18 cellular contexts compared by ENCODE assay signal in the genomic region with DNA sequence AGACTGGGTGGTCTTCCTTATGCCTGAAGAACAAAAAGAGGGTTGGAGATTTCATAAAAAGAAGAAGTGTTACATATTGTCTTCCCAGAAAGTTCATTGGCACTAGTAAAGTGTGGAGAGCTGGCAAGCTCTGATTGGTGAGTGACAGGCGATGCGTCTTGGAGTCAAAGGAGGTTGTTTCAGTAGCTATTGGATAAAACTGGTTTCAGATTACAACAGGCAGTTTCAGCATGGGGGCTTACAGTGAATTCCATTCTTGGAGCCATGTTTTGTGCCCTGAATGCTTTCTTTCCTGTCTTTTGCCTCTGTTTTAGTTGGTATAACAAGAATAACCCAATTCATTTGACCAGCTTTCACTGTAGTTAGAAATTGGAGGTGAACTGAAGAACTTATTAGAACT.
DNase-seq lines count a peak whose midpoint lies in the region; FAIRE-seq and TF ChIP-seq lines count a peak whose summit lies in the region.
"Had no signal": no experiment of that assay in that cellular context is flagged by ENCODE, and none has a peak within 500 bp of the region (broad histone marks: within the 10 kb centered on the region; RNA-seq: fewer than 3 reads in every experiment).

No MANE protein-coding gene starts in this region.

- no peaks in the 10 kb centered on the region for H3K23me2 ChIP-seq in H9 (ENCODE audit: insufficient read length, low read depth, low read length, poor library complexity, severe bottlenecking)

- no peak overlapping the region for H2AK5ac ChIP-seq in H9 (ENCODE audit: insufficient read length, low read length)
- H2AK5ac ChIP-seq in neuronal stem cell (ENCODE audit: low read depth, low read length) = no peak overlapping the region

- no peaks in the 10 kb centered on the region for H3K27me3 Mint-ChIP-seq in H9 (ENCODE audit: low read depth)
- no peaks in the 10 kb centered on the region for H3K27me3 Mint-ChIP-seq in glutamatergic neuron (ENCODE audit: unreplicated experiment)
- H3K27me3 Mint-ChIP-seq: CD4-positive, alpha-beta memory T cell had no signal

- H3K79me1 ChIP-seq in H9 (ENCODE audit: insufficient read depth, low read depth, low read length, poor library complexity, severe bottlenecking) (no peaks in the 10 kb centered on the region), neuronal stem cell (ENCODE audit: low read depth, low read length) (no peaks in the 10 kb centered on the region)

- H4K5ac ChIP-seq in H9 (ENCODE audit: insufficient read length, low read depth, low read length) = no peak overlapping the region

- FAIRE-seq in frontal cortex (lab: Jason Lieb, UNC) = no peak
- FAIRE-seq: A549, G401.6, GM12891, H54, HepG2, HTR-8/SVneo had no signal

- no peaks in the 10 kb centered on the region for H3K79me2 ChIP-seq in H9 (ENCODE audit: insufficient read depth, low read length)

- H3K4me1 ChIP-seq in H9 (ENCODE audit: insufficient read depth, low read length) (no peaks in the 10 kb centered on the region; the same call in 1 of the 2 replicates), iPS-20b (ENCODE audit: insufficient read depth, low read length) (peaks cover 9% of the 10 kb centered on the region; the same call in 1 of the 2 replicates), neuronal stem cell (ENCODE audit: control insufficient read depth in 2 of 2, insufficient read depth in 1 of 2, low read depth in 1 of 2, low read length in 2 of 2) (peaks cover 0 to 5% of the 10 kb centered on the region in 2 donors)
- H3K4me1 ChIP-seq: A549, BE2C had no signal

- H4K91ac ChIP-seq in H9 (ENCODE audit: insufficient read length, low read depth, low read length) (no peak overlapping the region), neuronal stem cell (ENCODE audit: low read depth, low read length, poor library complexity) (no peak overlapping the region)

- H3K36me3 Mint-ChIP-seq in H9 (ENCODE audit: insufficient read depth in 1 of 3, low read depth in 3 of 3) = peaks cover 3 to 17% (median 9%) of the 10 kb centered on the region in 3 experiments; a peak in 6 of 7 replicates
- H3K36me3 Mint-ChIP-seq in glutamatergic neuron (ENCODE audit: unreplicated experiment) = no peaks in the 10 kb centered on the region
- H3K36me3 Mint-ChIP-seq: CD4-positive, alpha-beta memory T cell had no signal

- H3K23ac ChIP-seq in H9 (ENCODE audit: insufficient read length, low read depth, low read length) (no peak overlapping the region), neuronal stem cell (ENCODE audit: low read depth, low read length, poor library complexity) (no peak overlapping the region)

- H3K9me3 Mint-ChIP-seq in H9 = peaks cover 0 to 6% of the 10 kb centered on the region in 2 experiments; a peak in 1 of 5 replicates
- H3K9me3 Mint-ChIP-seq in glutamatergic neuron (ENCODE audit: unreplicated experiment) = peaks cover 8% of the 10 kb centered on the region

- H4K8ac ChIP-seq in H9 (replicated peaks; ENCODE audit: insufficient read length, low read depth, low read length) (no peak overlapping the region), neuronal stem cell (ENCODE audit: low read depth, low read length) (no peak overlapping the region)

- H3K4me3 Mint-ChIP-seq in H9 = no peak overlapping the region
- no peak overlapping the region for H3K4me3 Mint-ChIP-seq in glutamatergic neuron (ENCODE audit: unreplicated experiment)
- H3K4me3 Mint-ChIP-seq: CD4-positive, alpha-beta memory T cell had no signal

- H3K36me3 ChIP-seq in iPS-20b (ENCODE audit: insufficient read depth, low read depth, low read length) (no peaks in the 10 kb centered on the region), neuronal stem cell (replicated peaks in 1 of 2; ENCODE audit: control insufficient read depth in 2 of 2, insufficient read depth in 2 of 2, low read length in 2 of 2) (peaks cover 4 to 6% of the 10 kb centered on the region in 2 donors)
- H3K36me3 ChIP-seq: BE2C had no signal

- no peaks in the 10 kb centered on the region for H4K20me1 ChIP-seq in H9 (ENCODE audit: control insufficient read depth, insufficient read depth, insufficient read length)

- H3K4ac ChIP-seq in H9 (ENCODE audit: low read depth, low read length) = no peak overlapping the region
- H3K4ac ChIP-seq in neuronal stem cell (ENCODE audit: low read length) = no peak overlapping the region

- H2BK12ac ChIP-seq in H9 (ENCODE audit: insufficient read length, low read depth, low read length) = no peak overlapping the region
- no peak overlapping the region for H2BK12ac ChIP-seq in neuronal stem cell (ENCODE audit: low read length)

- H2BK20ac ChIP-seq in H9 (ENCODE audit: low read depth, low read length, poor library complexity, severe bottlenecking) = no peak overlapping the region

- H3K18ac ChIP-seq in H9 (ENCODE audit: insufficient read length, low read depth, low read length) (no peak overlapping the region), neuronal stem cell (ENCODE audit: low read length) (no peak overlapping the region)

- TF ChIP-seq CTCF in H9 (conservative IDR thresholded peaks at IDR 0.05) (no peak), glutamatergic neuron (IDR thresholded peaks at IDR 0.05; ENCODE audit: partially characterized antibody, unreplicated experiment) (no peak), GM13977 (IDR thresholded peaks at IDR 0.05; ENCODE audit: extremely low read depth, insufficient read depth, missing control alignments) (no peak)

- H3K9me3 ChIP-seq in H9 (ENCODE audit: control insufficient read depth, low read depth, low read length) (no peaks in the 10 kb centered on the region), iPS-20b (ENCODE audit: insufficient read depth, low read depth, low read length) (no peaks in the 10 kb centered on the region), neuronal stem cell (replicated peaks in 1 of 2; ENCODE audit: control insufficient read depth in 2 of 2, insufficient read depth in 1 of 2, low read depth in 1 of 2, low read length in 2 of 2) (peaks cover 0 to 3% of the 10 kb centered on the region in 2 donors)
- H3K9me3 ChIP-seq: A549, BE2C had no signal

- H3K4me2 ChIP-seq in H9 (ENCODE audit: insufficient read depth, insufficient read length, low read length) (no peak overlapping the region), neuronal stem cell (ENCODE audit: insufficient read depth, low read length, poor library complexity, severe bottlenecking) (no peak overlapping the region)
- H3K4me2 ChIP-seq: A549 had no signal

- no peak overlapping the region for H3K27ac ChIP-seq in H9 (ENCODE audit: insufficient read length, low read depth, low read length)
- H3K27ac ChIP-seq in iPS-20b (ENCODE audit: low read length) = no peak overlapping the region
- no peak overlapping the region for H3K27ac ChIP-seq in neuronal stem cell (replicated peaks; ENCODE audit: low read length)
- H3K27ac ChIP-seq: A549, C4-2B had no signal

- peaks cover 10 to 14% of the 10 kb centered on the region in 2 experiments for H3K4me1 Mint-ChIP-seq in H9
- no peaks in the 10 kb centered on the region for H3K4me1 Mint-ChIP-seq in glutamatergic neuron (ENCODE audit: low read depth, unreplicated experiment)
- H3K4me1 Mint-ChIP-seq: CD4-positive, alpha-beta memory T cell had no signal

- H2BK15ac ChIP-seq in H9 (ENCODE audit: low read depth, low read length) (no peak overlapping the region), neuronal stem cell (ENCODE audit: low read length) (no peak overlapping the region)

- H3K14ac ChIP-seq in H9 (ENCODE audit: insufficient read depth, low read length) (no peak overlapping the region), neuronal stem cell (ENCODE audit: low read length) (no peak overlapping the region)

- H3K9ac ChIP-seq in H9 (ENCODE audit: extremely low read depth, insufficient read length, low read length) (no peak overlapping the region), iPS-20b (ENCODE audit: low read depth, low read length) (no peak overlapping the region), neuronal stem cell (ENCODE audit: low read depth, low read length, poor library complexity) (no peak overlapping the region)

- in situ Hi-C loops in GM13977 (cut with MboI; ENCODE audit: low pct_unique_long_range_greater_than_20kb, low sequenced_read_pairs, unreplicated experiment) = no loop called here

- H2AFZ ChIP-seq in H9 (ENCODE audit: low read length) = no peak overlapping the region
- peak overlapping the region; percentile 58 for H2AFZ ChIP-seq in neuronal stem cell (ENCODE audit: low read length)

- no peak overlapping the region for H3T11ph ChIP-seq in H9 (ENCODE audit: low read length)

- H3K4me3 ChIP-seq in iPS-20b (ENCODE audit: low read length) (0 out of 2 replicates have a peak overlapping the region, but pooled peaks have one; percentile 10), neuronal stem cell (ENCODE audit: low read length in 2 of 2) (no peak overlapping the region)
- H3K4me3 ChIP-seq: A549 had no signal

- no peak overlapping the region for H3K56ac ChIP-seq in H9 (ENCODE audit: insufficient read length, low read depth, low read length)

- peak overlapping the region in 2 of 3 experiments; percentile 11 to 79; a peak in 3 of 7 replicates for H3K27ac Mint-ChIP-seq in H9
- H3K27ac Mint-ChIP-seq in glutamatergic neuron (ENCODE audit: unreplicated experiment) = peak overlapping the region; percentile 31
- H3K27ac Mint-ChIP-seq: CD4-positive, alpha-beta memory T cell had no signal

- DNase-seq in H9 = peak; percentile 36
- DNase-seq in glutamatergic neuron = no peak
- no peak for DNase-seq in neuronal stem cell (ENCODE audit: low spot score)
- DNase-seq in midbrain (lab: John Stamatoyannopoulos, UW) = no peak
- no peak for DNase-seq in GM13977 (ENCODE audit: low spot score)
- DNase-seq in NCI-H1694 treated with DMSO at 0.1 percent for 48 hours (lab: John Stamatoyannopoulos, UW) = no peak
- no peak for DNase-seq in frontal cortex (ENCODE audit: low spot score in 2 of 2)
- DNase-seq: BE2C; CD4-positive, alpha-beta memory T cell; DMS79 had no signal

- no peak overlapping the region for H2BK5ac ChIP-seq in H9 (ENCODE audit: insufficient read length, low read length)
- H2BK5ac ChIP-seq in neuronal stem cell (ENCODE audit: low read length) = no peak overlapping the region

- no CpG with 5 or more reads among the region's 2 CpGs for WGBS in H9 (ENCODE audit: extremely low coverage, insufficient read length, low lambda C conversion rate)
- no CpG with 5 or more reads among the region's 2 CpGs for WGBS in neuronal stem cell (ENCODE audit: extremely low coverage in 2 of 2, insufficient read length in 2 of 2, insufficient replicate concordance in 1 of 2), 2 donors

- no peaks in the 10 kb centered on the region for H3K27me3 ChIP-seq in H9 (ENCODE audit: insufficient read depth, low read length)
- no peaks in the 10 kb centered on the region for H3K27me3 ChIP-seq in iPS-20b (ENCODE audit: insufficient read depth, low read length)
- H3K27me3 ChIP-seq in neuronal stem cell (ENCODE audit: control insufficient read depth in 3 of 3, insufficient read depth in 3 of 3, low read depth in 1 of 3, low read length in 3 of 3) = no peaks in the 10 kb centered on the region
- H3K27me3 ChIP-seq: BE2C had no signal

- H2BK120ac ChIP-seq in H9 (ENCODE audit: low read depth, low read length, poor library complexity, severe bottlenecking) (no peak overlapping the region), neuronal stem cell (ENCODE audit: low read depth, low read length) (no peak overlapping the region)
